In genomic region chr1:99710994-99711393, GRCh38 we compare ENCODE assay signal across 7 cellular contexts.
"Had no signal": no experiment of that assay in that cellular context is flagged by ENCODE, and none has a peak within 500 bp of the region (broad histone marks: within the 10 kb centered on the region; RNA-seq: fewer than 3 reads in every experiment).

No MANE protein-coding gene starts in this region.

- H3K4me3 ChIP-seq: GM23248 had no signal

- FAIRE-seq: H54, HTR-8/SVneo had no signal

- H2AFZ ChIP-seq: GM23248 had no signal

- H3K9ac ChIP-seq: GM23248 had no signal

- H3K27ac ChIP-seq: GM23248 had no signal

- DNase-seq: GM23248, GOT3, H9, HCEC 1CT, KG1 had no signal
